Comparison of ENCODE assay signal across 1 cellular context in the genomic region with DNA sequence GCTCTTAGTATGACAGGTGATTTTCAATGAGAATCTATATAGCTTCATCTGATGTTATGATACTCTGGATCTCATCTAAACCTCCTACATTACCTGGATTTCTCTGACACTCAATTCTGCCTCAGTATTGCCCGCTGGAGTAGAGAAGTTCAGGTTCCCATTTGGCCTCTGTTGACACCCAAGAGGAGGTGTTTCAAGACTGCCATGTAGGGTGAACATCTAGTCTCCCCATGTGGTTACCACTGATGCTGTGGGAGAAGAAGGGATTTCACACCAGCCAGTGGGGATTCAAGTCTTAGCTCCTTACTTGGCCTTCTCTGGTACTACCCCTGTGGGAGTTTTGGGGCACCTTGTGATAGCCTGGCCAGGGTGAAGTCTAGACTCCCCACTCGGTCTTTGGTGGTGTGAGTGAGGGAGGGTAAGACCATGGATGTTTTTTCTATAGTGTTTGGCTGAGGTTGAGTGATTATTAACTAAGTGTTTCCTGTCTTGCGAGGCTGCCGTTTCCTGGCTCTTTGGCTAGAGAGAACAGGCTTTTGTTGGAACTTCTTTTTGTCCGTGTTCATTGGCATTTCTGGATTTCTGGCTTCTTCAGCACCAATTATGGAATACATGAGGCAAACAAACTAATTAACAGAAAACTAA.
TF ChIP-seq lines count a peak whose summit lies in the region.

No MANE protein-coding gene starts in this region.

TF ChIP-seq in HepG2, 621 proteins besides CTCF, POLR2A, EP300 and RAD21 (continued from another document and continues in another):
- TF ChIP-seq SOX6 (IDR thresholded peaks at IDR 0.05) (no peak), SOX6 (CRISPR knock-in tag; IDR thresholded peaks at IDR 0.05) (0 out of 2 replicates have a peak, but pooled peaks have one; percentile 62), PLRG1 (conservative IDR thresholded peaks at IDR 0.05) (no peak), CEBPB (IDR thresholded peaks at IDR 0.05; ENCODE audit: borderline replicate concordance, low read depth, low read length) (no peak), PPARG (CRISPR knock-in tag; conservative IDR thresholded peaks at IDR 0.05) (no peak), ZNF430 (CRISPR knock-in tag; IDR thresholded peaks at IDR 0.05) (no peak), SKI (IDR thresholded peaks at IDR 0.05; ENCODE audit: partially characterized antibody) (no peak), ZFP82 (CRISPR knock-in tag; IDR thresholded peaks at IDR 0.05; ENCODE audit: borderline replicate concordance) (no peak), ZFX (CRISPR knock-in tag; IDR thresholded peaks at IDR 0.05; ENCODE audit: low read depth) (no peak), ZNF503 (CRISPR knock-in tag; IDR thresholded peaks at IDR 0.05) (no peak), ZNF180 (CRISPR knock-in tag; IDR thresholded peaks at IDR 0.05; ENCODE audit: borderline replicate concordance, low read depth) (no peak), HNRNPL (IDR thresholded peaks at IDR 0.05; ENCODE audit: low read depth, low read length) (no peak), EED (CRISPR knock-in tag; IDR thresholded peaks at IDR 0.05) (no peak), ZHX1 (CRISPR knock-in tag; IDR thresholded peaks at IDR 0.05; ENCODE audit: low read depth) (no peak), ZNF558 (CRISPR knock-in tag; IDR thresholded peaks at IDR 0.05; ENCODE audit: borderline replicate concordance) (no peak), LRRFIP1 (CRISPR knock-in tag; conservative IDR thresholded peaks at IDR 0.05) (no peak), ZNF407 (CRISPR knock-in tag; IDR thresholded peaks at IDR 0.05; ENCODE audit: not compliant biosample characterization) (no peak), ZNF225 (CRISPR knock-in tag; IDR thresholded peaks at IDR 0.05) (no peak), HNRNPLL (IDR thresholded peaks at IDR 0.05; ENCODE audit: low read depth, low read length, poor library complexity, severe bottlenecking) (no peak), JUND (CRISPR knock-in tag; IDR thresholded peaks at IDR 0.05) (no peak)
- TF ChIP-seq, protein P1, sequence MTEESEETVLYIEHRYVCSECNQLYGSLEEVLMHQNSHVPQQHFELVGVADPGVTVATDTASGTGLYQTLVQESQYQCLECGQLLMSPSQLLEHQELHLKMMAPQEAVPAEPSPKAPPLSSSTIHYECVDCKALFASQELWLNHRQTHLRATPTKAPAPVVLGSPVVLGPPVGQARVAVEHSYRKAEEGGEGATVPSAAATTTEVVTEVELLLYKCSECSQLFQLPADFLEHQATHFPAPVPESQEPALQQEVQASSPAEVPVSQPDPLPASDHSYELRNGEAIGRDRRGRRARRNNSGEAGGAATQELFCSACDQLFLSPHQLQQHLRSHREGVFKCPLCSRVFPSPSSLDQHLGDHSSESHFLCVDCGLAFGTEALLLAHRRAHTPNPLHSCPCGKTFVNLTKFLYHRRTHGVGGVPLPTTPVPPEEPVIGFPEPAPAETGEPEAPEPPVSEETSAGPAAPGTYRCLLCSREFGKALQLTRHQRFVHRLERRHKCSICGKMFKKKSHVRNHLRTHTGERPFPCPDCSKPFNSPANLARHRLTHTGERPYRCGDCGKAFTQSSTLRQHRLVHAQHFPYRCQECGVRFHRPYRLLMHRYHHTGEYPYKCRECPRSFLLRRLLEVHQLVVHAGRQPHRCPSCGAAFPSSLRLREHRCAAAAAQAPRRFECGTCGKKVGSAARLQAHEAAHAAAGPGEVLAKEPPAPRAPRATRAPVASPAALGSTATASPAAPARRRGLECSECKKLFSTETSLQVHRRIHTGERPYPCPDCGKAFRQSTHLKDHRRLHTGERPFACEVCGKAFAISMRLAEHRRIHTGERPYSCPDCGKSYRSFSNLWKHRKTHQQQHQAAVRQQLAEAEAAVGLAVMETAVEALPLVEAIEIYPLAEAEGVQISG (CRISPR knock-in tag; IDR thresholded peaks at IDR 0.05) = no peak
- TF ChIP-seq, protein P2, sequence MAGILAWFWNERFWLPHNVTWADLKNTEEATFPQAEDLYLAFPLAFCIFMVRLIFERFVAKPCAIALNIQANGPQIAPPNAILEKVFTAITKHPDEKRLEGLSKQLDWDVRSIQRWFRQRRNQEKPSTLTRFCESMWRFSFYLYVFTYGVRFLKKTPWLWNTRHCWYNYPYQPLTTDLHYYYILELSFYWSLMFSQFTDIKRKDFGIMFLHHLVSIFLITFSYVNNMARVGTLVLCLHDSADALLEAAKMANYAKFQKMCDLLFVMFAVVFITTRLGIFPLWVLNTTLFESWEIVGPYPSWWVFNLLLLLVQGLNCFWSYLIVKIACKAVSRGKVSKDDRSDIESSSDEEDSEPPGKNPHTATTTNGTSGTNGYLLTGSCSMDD (CRISPR knock-in tag; IDR thresholded peaks at IDR 0.05) = no peak
- TF ChIP-seq, protein P3, sequence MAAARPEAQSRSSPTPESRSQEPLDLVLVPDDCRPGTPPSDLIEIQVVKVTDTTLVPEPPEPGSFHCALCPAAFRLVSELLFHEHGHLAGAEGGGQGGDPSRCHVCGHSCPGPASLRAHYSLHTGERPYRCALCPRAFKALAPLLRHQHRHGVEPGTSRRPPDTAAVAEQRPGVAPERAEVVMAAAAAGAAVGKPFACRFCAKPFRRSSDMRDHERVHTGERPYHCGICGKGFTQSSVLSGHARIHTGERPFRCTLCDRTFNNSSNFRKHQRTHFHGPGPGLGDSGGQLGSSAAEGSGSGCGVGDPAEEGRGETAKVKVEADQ (CRISPR knock-in tag; IDR thresholded peaks at IDR 0.05; ENCODE audit: borderline replicate concordance) = no peak
- TF ChIP-seq, protein P4, sequence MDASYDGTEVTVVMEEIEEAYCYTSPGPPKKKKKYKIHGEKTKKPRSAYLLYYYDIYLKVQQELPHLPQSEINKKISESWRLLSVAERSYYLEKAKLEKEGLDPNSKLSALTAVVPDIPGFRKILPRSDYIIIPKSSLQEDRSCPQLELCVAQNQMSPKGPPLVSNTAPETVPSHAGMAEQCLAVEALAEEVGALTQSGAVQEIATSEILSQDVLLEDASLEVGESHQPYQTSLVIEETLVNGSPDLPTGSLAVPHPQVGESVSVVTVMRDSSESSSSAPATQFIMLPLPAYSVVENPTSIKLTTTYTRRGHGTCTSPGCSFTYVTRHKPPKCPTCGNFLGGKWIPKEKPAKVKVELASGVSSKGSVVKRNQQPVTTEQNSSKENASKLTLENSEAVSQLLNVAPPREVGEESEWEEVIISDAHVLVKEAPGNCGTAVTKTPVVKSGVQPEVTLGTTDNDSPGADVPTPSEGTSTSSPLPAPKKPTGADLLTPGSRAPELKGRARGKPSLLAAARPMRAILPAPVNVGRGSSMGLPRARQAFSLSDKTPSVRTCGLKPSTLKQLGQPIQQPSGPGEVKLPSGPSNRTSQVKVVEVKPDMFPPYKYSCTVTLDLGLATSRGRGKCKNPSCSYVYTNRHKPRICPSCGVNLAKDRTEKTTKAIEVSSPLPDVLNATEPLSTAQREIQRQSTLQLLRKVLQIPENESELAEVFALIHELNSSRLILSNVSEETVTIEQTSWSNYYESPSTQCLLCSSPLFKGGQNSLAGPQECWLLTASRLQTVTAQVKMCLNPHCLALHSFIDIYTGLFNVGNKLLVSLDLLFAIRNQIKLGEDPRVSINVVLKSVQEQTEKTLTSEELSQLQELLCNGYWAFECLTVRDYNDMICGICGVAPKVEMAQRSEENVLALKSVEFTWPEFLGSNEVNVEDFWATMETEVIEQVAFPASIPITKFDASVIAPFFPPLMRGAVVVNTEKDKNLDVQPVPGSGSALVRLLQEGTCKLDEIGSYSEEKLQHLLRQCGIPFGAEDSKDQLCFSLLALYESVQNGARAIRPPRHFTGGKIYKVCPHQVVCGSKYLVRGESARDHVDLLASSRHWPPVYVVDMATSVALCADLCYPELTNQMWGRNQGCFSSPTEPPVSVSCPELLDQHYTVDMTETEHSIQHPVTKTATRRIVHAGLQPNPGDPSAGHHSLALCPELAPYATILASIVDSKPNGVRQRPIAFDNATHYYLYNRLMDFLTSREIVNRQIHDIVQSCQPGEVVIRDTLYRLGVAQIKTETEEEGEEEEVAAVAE (CRISPR knock-in tag; IDR thresholded peaks at IDR 0.05; ENCODE audit: borderline replicate concordance) = no peak
